In the genomic region with DNA sequence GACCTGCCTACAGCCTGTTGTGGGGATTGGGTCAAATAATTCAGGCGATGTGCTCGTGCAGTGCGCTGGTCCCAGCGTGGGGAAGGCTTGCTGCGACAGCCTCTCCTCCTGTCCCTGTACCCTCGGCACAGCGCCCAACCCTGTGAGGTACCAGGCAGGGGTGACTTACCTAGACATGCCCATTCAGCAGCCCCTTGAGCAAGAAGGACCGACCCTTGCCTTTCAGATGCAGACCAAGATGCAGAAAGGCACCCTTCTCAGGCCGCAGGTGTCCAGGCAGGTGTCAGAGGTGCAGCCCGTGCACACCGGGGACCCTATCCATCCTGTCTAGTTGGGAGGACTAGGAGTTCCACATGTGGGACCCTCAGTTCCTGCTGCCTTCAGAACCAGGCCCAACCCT, we compare ENCODE assay signal across 19 cellular contexts.
DNase-seq lines count a peak whose midpoint lies in the region; ATAC-seq, FAIRE-seq and TF ChIP-seq lines count a peak whose summit lies in the region.
"Had no signal": no experiment of that assay in that cellular context is flagged by ENCODE, and none has a peak within 500 bp of the region (broad histone marks: within the 10 kb centered on the region; RNA-seq: fewer than 3 reads in every experiment).

No MANE protein-coding gene starts in this region.

- DNase-seq in A549 (ENCODE audit: low read depth in 1 of 2, low spot score in 1 of 2) (no peak), breast epithelium (ENCODE audit: low spot score in 2 of 2) (no peak), NCI-H2196 (lab: John Stamatoyannopoulos, UW; ENCODE audit: unreplicated experiment) (no peak)
- DNase-seq in naive thymus-derived CD8-positive, alpha-beta T cell = no peak
- no peak for DNase-seq in activated effector memory CD4-positive, alpha-beta T cell treated with Interleukin-2 at 50 U/mL for 16 hours
- DNase-seq: COR-L47; cortex of kidney; H9; naive thymus-derived CD4-positive, alpha-beta T cell; NCI-H510A treated with DMSO at 0.1 percent for 48 hours; Right ventricle myocardium superior; stimulated activated CD4-positive, alpha-beta T cell treated with anti-CD3 and anti-CD28 coated beads, Interleukin-1b, Interleukin-23, amount 100 ng/mL, for 48 hours; uterus had no signal

- intact Hi-C loops in breast epithelium (cut with DNase I; ENCODE audit: low total_unique reads) = loop anchor here (5.0 kb wide), 1 partner anchor 106 kb away; no protein-coding TSS in a partner anchor

- H3K27ac ChIP-seq in A549 (peak overlapping the region; percentile 40 to 77; a peak in 3 of 6 replicates), breast epithelium (peak overlapping the region; percentile 95 to 97), layer of hippocampus (ENCODE audit: low read depth, low read length) (peak overlapping the region; percentile 35), stomach smooth muscle (ENCODE audit: low read length) (peak overlapping the region; percentile 98)
- H3K27ac ChIP-seq: hepatocyte had no signal

- peak overlapping the region; percentile 61 to 68 for H3K9ac ChIP-seq in stomach smooth muscle (ENCODE audit: low read length in 2 of 2)

- TF ChIP-seq CTCF in A549 (IDR thresholded peaks at IDR 0.05) (no peak), breast epithelium (IDR thresholded peaks at IDR 0.05) (no peak)

- H3K4me2 ChIP-seq in A549 = no peak overlapping the region
- H3K4me2 ChIP-seq: hepatocyte had no signal

- peak overlapping the region in 1 of 10 donors; percentile 19 for H3K27ac Mint-ChIP-seq in naive thymus-derived CD8-positive, alpha-beta T cell
- H3K27ac Mint-ChIP-seq: activated naive CD8-positive, alpha-beta T cell; H9; naive thymus-derived CD4-positive, alpha-beta T cell had no signal

- FAIRE-seq in A549 (lab: Jason Lieb, UNC) = no peak

- no peaks in the 10 kb centered on the region for H3K9me3 ChIP-seq in A549
- H3K9me3 ChIP-seq in breast epithelium = no peaks in the 10 kb centered on the region
- no peaks in the 10 kb centered on the region for H3K9me3 ChIP-seq in stomach smooth muscle (ENCODE audit: control insufficient read depth in 2 of 2, low read length in 2 of 2)
- H3K9me3 ChIP-seq: uterus had no signal

- H3K9me3 Mint-ChIP-seq in naive thymus-derived CD8-positive, alpha-beta T cell = no peaks in the 10 kb centered on the region
- H3K9me3 Mint-ChIP-seq: H9; stimulated activated memory B cell treated with anti-CD40 and anti-IgM and Interleukin-4, amounts not matched to agents 10 μg/mL and 1 μg/mL and 100 μg/mL, for 72 hours had no signal

- TF ChIP-seq EP300 in A549 (IDR thresholded peaks at IDR 0.05) = no peak

- no peaks in the 10 kb centered on the region for H3K27me3 Mint-ChIP-seq in naive thymus-derived CD8-positive, alpha-beta T cell
- H3K27me3 Mint-ChIP-seq: activated naive CD8-positive, alpha-beta T cell; naive thymus-derived CD4-positive, alpha-beta T cell; stimulated activated memory B cell treated with anti-CD40 and anti-IgM and Interleukin-4, amounts not matched to agents 10 μg/mL and 1 μg/mL and 100 μg/mL, for 72 hours had no signal

- ATAC-seq in A549 = no peak
- ATAC-seq in naive thymus-derived CD8-positive, alpha-beta T cell = no peak
- ATAC-seq in HG02623 (IDR thresholded peaks at IDR 0.05; ENCODE audit: unreplicated experiment) = no peak
- ATAC-seq: naive thymus-derived CD4-positive, alpha-beta T cell; stimulated activated memory B cell treated with anti-CD40 and anti-IgM and Interleukin-4, amounts not matched to agents 10 μg/mL and 1 μg/mL and 100 μg/mL, for 72 hours had no signal

- peaks cover 0 to 33% (median 2%) of the 10 kb centered on the region in 3 donors for H3K36me3 Mint-ChIP-seq in naive thymus-derived CD8-positive, alpha-beta T cell
- H3K36me3 Mint-ChIP-seq: activated naive CD8-positive, alpha-beta T cell had no signal

- 100% methylated on average over 9 of the region's 11 CpGs for WGBS in A549 (ENCODE audit: missing lambda C conversion rate)

- peaks cover 2 to 33% (median 14%) of the 10 kb centered on the region in 4 donors for H3K4me1 Mint-ChIP-seq in naive thymus-derived CD8-positive, alpha-beta T cell

- POLR2A ChIA-PET in A549 (lab: Yijun Ruan, JAX) = interaction anchor here (1.5 kb wide), 1 partner anchor 102 kb away, joined by 5 read pairs; no protein-coding TSS in a partner anchor
- POLR2A ChIA-PET in naive thymus-derived CD8-positive, alpha-beta T cell (lab: Charles Lee) = interaction anchor here (1.5 kb wide), 2 partner anchors 101 to 103 kb away, joined by 4 to 6 read pairs; a partner anchor contains a TSS

- CTCF ChIA-PET in A549 (lab: Yijun Ruan, JAX) = interaction anchor here (1.5 to 7.5 kb wide), 12 partner anchors 8 to 136 kb away, joined by 3 to 186 read pairs (median 10); a partner anchor contains a TSS

- H3K27me3 ChIP-seq in breast epithelium (no peaks in the 10 kb centered on the region), layer of hippocampus (ENCODE audit: control insufficient read depth, insufficient read depth, low read length) (no peaks in the 10 kb centered on the region), stomach smooth muscle (ENCODE audit: control insufficient read depth in 1 of 2, insufficient read depth in 2 of 2, low read length in 2 of 2) (no peaks in the 10 kb centered on the region)
- H3K27me3 ChIP-seq: hepatocyte, uterus had no signal

- H3K4me3 Mint-ChIP-seq in naive thymus-derived CD8-positive, alpha-beta T cell = no peak overlapping the region
- H3K4me3 Mint-ChIP-seq: activated naive CD8-positive, alpha-beta T cell; H9; naive thymus-derived CD4-positive, alpha-beta T cell; stimulated activated memory B cell treated with anti-CD40 and anti-IgM and Interleukin-4, amounts not matched to agents 10 μg/mL and 1 μg/mL and 100 μg/mL, for 72 hours had no signal

- H3K4me3 ChIP-seq in A549 (no peak overlapping the region), breast epithelium (no peak overlapping the region), stomach smooth muscle (ENCODE audit: low read length in 2 of 2) (no peak overlapping the region)
- H3K4me3 ChIP-seq: hepatocyte, uterus had no signal

- no peaks in the 10 kb centered on the region for H3K36me3 ChIP-seq in breast epithelium
- peaks cover 8 to 30% of the 10 kb centered on the region in 2 donors for H3K36me3 ChIP-seq in stomach smooth muscle (ENCODE audit: control insufficient read depth in 2 of 2, insufficient read depth in 2 of 2, low read length in 2 of 2)
- H3K36me3 ChIP-seq: uterus had no signal

- TF ChIP-seq POLR2A in A549 (IDR thresholded peaks at IDR 0.05; ENCODE audit: low read length) (no peak), breast epithelium (IDR thresholded peaks at IDR 0.05) (no peak)

- H3K4me1 ChIP-seq in A549 (peaks cover 27% of the 10 kb centered on the region), breast epithelium (peaks cover 13 to 35% of the 10 kb centered on the region in 2 donors), stomach smooth muscle (ENCODE audit: control insufficient read depth, insufficient read depth, low read length) (peaks cover 82% of the 10 kb centered on the region)
- H3K4me1 ChIP-seq: uterus had no signal

- no peak for TF ChIP-seq RAD21 in A549 (conservative IDR thresholded peaks at IDR 0.05 in 1 of 2, IDR thresholded peaks at IDR 0.05 in 1 of 2)

TF ChIP-seq in A549, 52 proteins besides CTCF, POLR2A, EP300 and RAD21:
- TF ChIP-seq SREBF2 (IDR thresholded peaks at IDR 0.05) (no peak), MYC (IDR thresholded peaks at IDR 0.05; ENCODE audit: borderline replicate concordance, low read length) (no peak), ESRRA (IDR thresholded peaks at IDR 0.05; ENCODE audit: borderline replicate concordance, low read length) (no peak)
- TF ChIP-seq, protein P1, sequence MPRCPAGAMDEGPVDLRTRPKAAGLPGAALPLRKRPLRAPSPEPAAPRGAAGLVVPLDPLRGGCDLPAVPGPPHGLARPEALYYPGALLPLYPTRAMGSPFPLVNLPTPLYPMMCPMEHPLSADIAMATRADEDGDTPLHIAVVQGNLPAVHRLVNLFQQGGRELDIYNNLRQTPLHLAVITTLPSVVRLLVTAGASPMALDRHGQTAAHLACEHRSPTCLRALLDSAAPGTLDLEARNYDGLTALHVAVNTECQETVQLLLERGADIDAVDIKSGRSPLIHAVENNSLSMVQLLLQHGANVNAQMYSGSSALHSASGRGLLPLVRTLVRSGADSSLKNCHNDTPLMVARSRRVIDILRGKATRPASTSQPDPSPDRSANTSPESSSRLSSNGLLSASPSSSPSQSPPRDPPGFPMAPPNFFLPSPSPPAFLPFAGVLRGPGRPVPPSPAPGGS (IDR thresholded peaks at IDR 0.05) = no peak

Comparison
In these comparisons a context has a peak if more than half of its experiments do, and no peak if none do; other contexts are left out.
1. H3K27ac ChIP-seq: peak in every context shown above with its lines; median percentile 98 in stomach smooth muscle; 96 in breast epithelium; 58 in A549; 35 in layer of hippocampus.